20 cellular contexts compared by ENCODE assay signal in the genomic region with DNA sequence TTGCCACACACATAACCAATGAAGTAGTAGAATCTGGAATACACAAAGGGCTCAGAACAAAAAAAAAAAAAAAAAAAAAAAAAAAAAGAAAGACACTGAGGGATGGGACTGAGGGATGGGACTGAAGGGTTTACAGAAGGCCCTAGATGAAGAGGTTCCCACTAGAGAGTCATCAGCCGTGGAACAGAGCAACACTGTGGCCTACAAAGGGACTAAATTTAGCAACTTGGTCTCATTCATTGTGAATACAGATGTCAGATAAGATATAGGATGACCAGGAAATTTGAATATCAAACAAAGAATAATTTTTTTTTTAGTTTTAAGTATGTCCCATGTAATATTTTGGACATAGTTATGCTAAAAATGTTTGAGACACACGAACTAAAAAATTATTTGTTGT.
"Had no signal": no experiment of that assay in that cellular context is flagged by ENCODE, and none has a peak within 500 bp of the region (broad histone marks: within the 10 kb centered on the region; RNA-seq: fewer than 3 reads in every experiment).

No MANE protein-coding gene starts in this region.

- H3K27ac ChIP-seq: gastroesophageal sphincter, heart left ventricle, hepatocyte, pancreas, right atrium auricular region, sigmoid colon, testis, tibial artery had no signal

- H3K27me3 ChIP-seq: gastroesophageal sphincter, heart left ventricle, hepatocyte, pancreas, right atrium auricular region, sigmoid colon, testis, tibial artery had no signal

- DNase-seq: cortex of kidney; foreskin fibroblast; heart left ventricle; kidney; natural killer cell; occipital lobe; pancreas; stimulated activated CD4-positive, alpha-beta T cell treated with anti-CD3 and anti-CD28 coated beads, Interleukin-2, amount 100 ng/mL, for 24 hours; stimulated activated CD4-positive, alpha-beta T cell treated with anti-CD3 and anti-CD28 coated beads, Interleukin-4, amount 100 ng/mL, for 4 hours; stimulated activated naive CD8-positive, alpha-beta T cell treated with anti-CD3 and anti-CD28 coated beads, Interleukin-15, Interleukin-2, amounts not matched to agents 100 U/mL and 50 U/mL, for 24 hours; substantia nigra; testis had no signal

- H3K4me2 ChIP-seq: hepatocyte had no signal

- H3K79me2 ChIP-seq: hepatocyte had no signal

- H3K36me3 ChIP-seq: gastroesophageal sphincter, heart left ventricle, pancreas, right atrium auricular region, sigmoid colon, tibial artery had no signal

- H2AFZ ChIP-seq: hepatocyte had no signal

- ATAC-seq: esophagus mucosa; heart left ventricle; natural killer cell; pancreas; stimulated activated memory B cell treated with anti-CD40 and anti-IgM and Interleukin-4, amounts not matched to agents 10 μg/mL and 1 μg/mL and 100 μg/mL, for 72 hours; stimulated activated naive CD8-positive, alpha-beta T cell treated with anti-CD3 and anti-CD28 coated beads, Interleukin-15, Interleukin-2, amounts not matched to agents 100 U/mL and 50 U/mL, for 24 hours had no signal

- H3K4me3 ChIP-seq: gastroesophageal sphincter, heart left ventricle, hepatocyte, lung, pancreas, right atrium auricular region, sigmoid colon, tibial artery had no signal

- H3K9me3 ChIP-seq: gastroesophageal sphincter, heart left ventricle, pancreas, right atrium auricular region, sigmoid colon, testis, tibial artery had no signal

- H3K4me1 ChIP-seq: gastroesophageal sphincter, heart left ventricle, pancreas, right atrium auricular region, sigmoid colon, testis, tibial artery had no signal
